8 cellular contexts compared by ENCODE assay signal in genomic region chr16:47460755-47461597, GRCh38. TPM values are rescaled to one million over a fixed set of nuclear protein-coding genes. Genes with fewer than 3 reads are reported as not detected.
DNase-seq lines count a peak whose midpoint lies in the region; ATAC-seq and TF ChIP-seq lines count a peak whose summit lies in the region.

Gene ITFG1 (minus strand): TSS chr16:47461063. CDS start chr16:47461045, 18 bp downstream.
Gene PHKB (plus strand): TSS chr16:47461331. CDS start chr16:47461351, 20 bp downstream.

- peaks cover 10% of the 10 kb centered on the region; the same call in 1 of the 2 replicates for H3F3A ChIP-seq in GM23248 (ENCODE audit: insufficient read depth)

- WGBS in GM23248 (ENCODE audit: low coverage in 1 of 2, low lambda C conversion rate in 2 of 2, missing lambda C conversion rate in 2 of 2), 2 experiments: 1% methylated on average over 47 to 50 of the region's 82 CpGs

- peaks cover 30% of the 10 kb centered on the region for H3K4me1 Mint-ChIP-seq in nephron

- H3K27me3 ChIP-seq in GM23248 (replicated peaks; ENCODE audit: insufficient read depth) (no peaks in the 10 kb centered on the region), Karpas-422 (ENCODE audit: low read length) (no peaks in the 10 kb centered on the region)

- H3K27ac Mint-ChIP-seq in nephron: peak within 1 kb of the TSS; percentile 97 to 100 (median 99)

- H3K9me3 Mint-ChIP-seq in nephron: no peaks in the 10 kb centered on the region

- peaks cover 12% of the 10 kb centered on the region for H3K36me3 Mint-ChIP-seq in nephron (ENCODE audit: low read depth)

- H4K20me1 ChIP-seq in GM23248 (ENCODE audit: insufficient read depth) (no peaks in the 10 kb centered on the region), Karpas-422 (ENCODE audit: insufficient read depth, low read depth, low read length) (no peaks in the 10 kb centered on the region; the same call in 1 of the 2 replicates)

- H3K79me2 ChIP-seq in GM23248 (ENCODE audit: insufficient read depth): peaks cover 58% of the 10 kb centered on the region
- peaks cover 88% of the 10 kb centered on the region for H3K79me2 ChIP-seq in Karpas-422 (ENCODE audit: low read length)

- peak within 1 kb of the TSS; percentile 93 for H2AFZ ChIP-seq in GM23248
- no peak within 1 kb of the TSS for H2AFZ ChIP-seq in Karpas-422 (ENCODE audit: low read length)

- H3K36me3 ChIP-seq in GM23248 (ENCODE audit: low read depth) (0 out of 2 replicates have a peak, but pooled peaks cover 7% of the 10 kb centered on the region), Karpas-422 (ENCODE audit: insufficient read depth, low read length) (peaks cover 18% of the 10 kb centered on the region; the same call in 1 of the 2 replicates)

- in situ Hi-C loops in GM23248 (cut with MboI): no loop called here

- H3K4me2 ChIP-seq in GM23248 (ENCODE audit: unreplicated experiment): peak within 1 kb of the TSS; percentile 98
- peak within 1 kb of the TSS; percentile 80 for H3K4me2 ChIP-seq in Karpas-422 (ENCODE audit: low read depth, low read length, poor library complexity, severe bottlenecking)

- H3K27me3 Mint-ChIP-seq in nephron (ENCODE audit: low read depth): no peaks in the 10 kb centered on the region

- H3K9ac ChIP-seq in GM23248: peak within 1 kb of the TSS; percentile 91
- peak within 1 kb of the TSS; percentile 92 for H3K9ac ChIP-seq in Karpas-422 (ENCODE audit: low read length)

- peak within 1 kb of the TSS; percentile 85 for H3K4me3 ChIP-seq in GM23248
- H3K4me3 ChIP-seq in Karpas-422 (ENCODE audit: low read length): peak within 1 kb of the TSS; percentile 73
- H3K4me3 ChIP-seq in fibroblast of the aortic adventitia (ENCODE audit: low read depth, low read length): peak within 1 kb of the TSS; percentile 99

- H3K9me2 ChIP-seq in GM23248 (ENCODE audit: insufficient read depth): no peaks in the 10 kb centered on the region
- H3K9me2 ChIP-seq in Karpas-422 (replicated peaks; ENCODE audit: insufficient read depth, low read length): no peaks in the 10 kb centered on the region

- DNase-seq in ELF-1 (ENCODE audit: low read depth, low spot score): peak; percentile 96
- DNase-seq in GM23248: peak; percentile 96
- peak; percentile 98 for DNase-seq in Karpas-422
- peak; percentile 99 for DNase-seq in activated effector memory CD4-positive, alpha-beta T cell treated with anti-CD3 and anti-CD28 coated beads, Interleukin-2, amount 50 U/mL, for 16 hours
- peak; percentile 87 for DNase-seq in fibroblast of the aortic adventitia (ENCODE audit: low read depth)
- peak; percentile 96 for DNase-seq in stimulated activated naive CD8-positive, alpha-beta T cell treated with anti-CD3 and anti-CD28 coated beads, Interleukin-15, Interleukin-2, amounts not matched to agents 100 U/mL and 50 U/mL, for 24 hours

- peak; percentile 74 for TF ChIP-seq POLR2A in Raji (IDR thresholded peaks at IDR 0.05; ENCODE audit: insufficient read depth, low read depth, low read length)

- peak within 1 kb of the TSS; percentile 96 to 98 (median 97) for H3K4me3 Mint-ChIP-seq in nephron

- H3K9me3 ChIP-seq in GM23248 (ENCODE audit: low read depth): no peaks in the 10 kb centered on the region
- no peaks in the 10 kb centered on the region for H3K9me3 ChIP-seq in Karpas-422 (ENCODE audit: low read length)

- ATAC-seq in stimulated activated naive CD8-positive, alpha-beta T cell treated with anti-CD3 and anti-CD28 coated beads, Interleukin-15, Interleukin-2, amounts not matched to agents 100 U/mL and 50 U/mL, for 24 hours: peak; percentile 88

- peak within 1 kb of the TSS; percentile 92 for H3K27ac ChIP-seq in GM23248
- H3K27ac ChIP-seq in Karpas-422 (ENCODE audit: low read length): peak within 1 kb of the TSS; percentile 91

- peak; percentile 24 for TF ChIP-seq CTCF in fibroblast of the aortic adventitia (IDR thresholded peaks at IDR 0.05; ENCODE audit: insufficient read depth, low read length)
- TF ChIP-seq CTCF in nephron (IDR thresholded peaks at IDR 0.05; ENCODE audit: unreplicated experiment in 3 of 3): peak in 1 of 3 experiments; percentile 7

- peaks cover 25% of the 10 kb centered on the region; the same call in 1 of the 2 replicates for H3K4me1 ChIP-seq in GM23248 (ENCODE audit: insufficient read depth)
- H3K4me1 ChIP-seq in Karpas-422 (ENCODE audit: low read length): peaks cover 68% of the 10 kb centered on the region

RNA-seq across cellular contexts. Expression of gene ITFG1, which starts in this region (rescaled TPM):
- total RNA-seq in GM23248 (2014; rRNA removed; shearing (Covaris generic)): 78.2 and 93.8 TPM in 2 replicates
- polyA plus RNA-seq in GM23248 (2016; fragmentation: Nextera tagmentation; extraction: Ambion mirVana): 111 and 113 TPM in 2 replicates
- total RNA-seq in Karpas-422 (2014; rRNA removed; shearing (Covaris generic); ENCODE audit: low replicate concordance): 68.1 and 161 TPM in 2 replicates
- 62.4 and 108 TPM in 2 replicates for total RNA-seq in fibroblast of the aortic adventitia (ENCODE audit: low replicate concordance)

RNA-seq across cellular contexts. Expression of gene PHKB, which starts in this region (rescaled TPM):
- 42.0 and 52.0 TPM in 2 replicates for total RNA-seq in GM23248 (2014; rRNA removed; shearing (Covaris generic))
- 31.3 and 32.7 TPM in 2 replicates for polyA plus RNA-seq in GM23248 (2016; fragmentation: Nextera tagmentation; extraction: Ambion mirVana)
- 53.7 and 87.4 TPM in 2 replicates for total RNA-seq in Karpas-422 (2014; rRNA removed; shearing (Covaris generic); ENCODE audit: low replicate concordance)
- total RNA-seq in fibroblast of the aortic adventitia (ENCODE audit: low replicate concordance): 27.6 and 79.3 TPM in 2 replicates

Comparison
In these comparisons a context has a peak if more than half of its experiments do, and no peak if none do; other contexts are left out.
1. Peak in every context shown above with its lines: DNase-seq, ATAC-seq, H3K4me3 ChIP-seq and H3K27ac ChIP-seq.